Comparison of ENCODE assay signal across 24 cellular contexts in the genomic region with DNA sequence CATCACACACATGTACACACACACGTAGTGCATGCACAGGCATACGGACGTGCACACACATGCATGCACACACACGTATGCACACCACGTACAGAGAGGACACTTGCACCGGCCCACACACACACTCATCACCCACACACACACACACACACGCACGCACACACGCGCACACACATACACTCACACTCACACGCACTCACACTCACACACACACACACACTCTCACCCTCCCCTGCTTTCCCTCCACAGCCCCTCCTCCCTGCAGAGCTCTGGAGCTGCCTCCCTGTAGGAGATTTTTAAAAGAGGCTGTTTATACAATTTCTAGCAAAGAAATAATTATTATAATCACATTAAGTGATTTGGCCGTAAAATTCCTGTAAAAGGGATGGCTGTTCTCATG. TPM values are rescaled to one million over a fixed set of nuclear protein-coding genes. Genes with fewer than 3 reads are reported as not detected.
DNase-seq lines count a peak whose midpoint lies in the region; ATAC-seq and TF ChIP-seq lines count a peak whose summit lies in the region.
"Had no signal": no experiment of that assay in that cellular context is flagged by ENCODE, and none has a peak within 500 bp of the region (broad histone marks: within the 10 kb centered on the region; RNA-seq: fewer than 3 reads in every experiment).

No MANE protein-coding gene starts in this region.

- H3K4me3 ChIP-seq in SK-N-SH (ENCODE audit: low read depth in 2 of 2, low read length in 1 of 2) (no peak overlapping the region), SK-N-MC (peak overlapping the region; percentile 57), mesenchymal stem cell (ENCODE audit: insufficient read depth in 1 of 2, low read depth in 1 of 2, low read length in 2 of 2) (no peak overlapping the region), testis (no peak overlapping the region)
- H3K4me3 ChIP-seq: BLaER1, mucosa of descending colon, PC-9, skin epidermis had no signal

- TF ChIP-seq RAD21 in SK-N-SH (IDR thresholded peaks at IDR 0.05; ENCODE audit: low read length): no peak

- H3F3A ChIP-seq in SK-N-SH (replicated peaks; ENCODE audit: insufficient read depth): no peaks in the 10 kb centered on the region

- peak overlapping the region in 1 of 2 experiments; percentile 56 for H3K14ac ChIP-seq in mesenchymal stem cell (ENCODE audit: low read length in 2 of 2)

- H2AFZ ChIP-seq in SK-N-SH (ENCODE audit: low read depth) (no peak overlapping the region), mesenchymal stem cell (ENCODE audit: low read depth, low read length) (no peak overlapping the region)
- H2AFZ ChIP-seq: PC-9 had no signal

- no peak for TF ChIP-seq EP300 in SK-N-SH (IDR thresholded peaks at IDR 0.05; ENCODE audit: borderline replicate concordance in 1 of 2, low read depth in 1 of 2, low read length in 1 of 2)

- no peak for TF ChIP-seq CTCF in SK-N-SH (IDR thresholded peaks at IDR 0.05)
- TF ChIP-seq CTCF in testis (IDR thresholded peaks at IDR 0.05): no peak

- intact Hi-C loops in testis (cut with DNase I; ENCODE audit: low total_unique reads): no loop called here

- H2BK15ac ChIP-seq in mesenchymal stem cell (ENCODE audit: low read depth, poor library complexity, severe bottlenecking): no peak overlapping the region

- H3K9me3 ChIP-seq in SK-N-SH (no peaks in the 10 kb centered on the region), SK-N-MC (ENCODE audit: low read depth, low read length) (no peaks in the 10 kb centered on the region), mesenchymal stem cell (ENCODE audit: control insufficient read depth, low read length) (no peaks in the 10 kb centered on the region), testis (no peaks in the 10 kb centered on the region)
- H3K9me3 ChIP-seq: BLaER1, mucosa of descending colon had no signal

- H3K27me3 ChIP-seq in SK-N-SH (ENCODE audit: insufficient read depth) (no peaks in the 10 kb centered on the region), mesenchymal stem cell (ENCODE audit: control insufficient read depth in 1 of 2, insufficient read depth in 1 of 2, low read length in 2 of 2) (peaks cover 0 to 7% of the 10 kb centered on the region in 2 experiments), testis (no peaks in the 10 kb centered on the region)
- H3K27me3 ChIP-seq: BLaER1 had no signal

- DNase-seq in SK-N-SH: peak; percentile 50
- no peak for DNase-seq in SK-N-MC (ENCODE audit: low read depth, low spot score)
- DNase-seq in mesenchymal stem cell: peak; percentile 36
- peak; percentile 30 for DNase-seq in testis
- DNase-seq: activated CD4-positive, alpha-beta T cell treated with anti-CD3 and anti-CD28 coated beads for 4 hours; activated naive CD4-positive, alpha-beta T cell treated with Interleukin-2 at 50 U/mL for 16 hours; Calu3; foreskin melanocyte; Karpas-422; NCI-H1105; NCI-H2081 treated with DMSO at 0.1 percent for 48 hours; NCI-H774; PC-9; stimulated activated CD4-positive, alpha-beta T cell treated with anti-CD3 and anti-CD28 coated beads, Interleukin-4, amount 100 ng/mL, for 4 hours had no signal

- H4K91ac ChIP-seq in mesenchymal stem cell (ENCODE audit: low read length): no peak overlapping the region

- H4K20me1 ChIP-seq in SK-N-SH (ENCODE audit: insufficient read depth): no peaks in the 10 kb centered on the region
- H4K20me1 ChIP-seq: BLaER1 had no signal

- H3K4ac ChIP-seq in mesenchymal stem cell (ENCODE audit: low read depth in 1 of 2, low read length in 2 of 2): no peak overlapping the region

- POLR2A ChIA-PET in SK-N-SH (lab: Yijun Ruan, JAX): interaction anchor here (0.8 kb wide), 1 partner anchor 11 kb away, joined by 3 read pairs; no protein-coding TSS in a partner anchor

- H3K79me1 ChIP-seq in mesenchymal stem cell (replicated peaks; ENCODE audit: low read length, poor library complexity, severe bottlenecking): no peaks in the 10 kb centered on the region

- H3K79me2 ChIP-seq in SK-N-SH (ENCODE audit: insufficient read depth): no peaks in the 10 kb centered on the region

- CTCF ChIA-PET in SK-N-SH (lab: Yijun Ruan, JAX): interaction anchor here (1.0 kb wide), 1 partner anchor 48 kb away, joined by 3 read pairs; no protein-coding TSS in a partner anchor

- H3K36me3 ChIP-seq in SK-N-SH (replicated peaks in 1 of 2; ENCODE audit: control insufficient read depth in 1 of 2, insufficient read depth in 2 of 2, low read length in 1 of 2): no peaks in the 10 kb centered on the region
- no peaks in the 10 kb centered on the region for H3K36me3 ChIP-seq in SK-N-MC (ENCODE audit: insufficient read depth, low read length)
- no peaks in the 10 kb centered on the region for H3K36me3 ChIP-seq in mesenchymal stem cell (ENCODE audit: control insufficient read depth in 1 of 2, insufficient read depth in 2 of 2, low read depth in 1 of 2, low read length in 2 of 2)
- H3K36me3 ChIP-seq in testis (ENCODE audit: low read depth, missing control alignments): no peaks in the 10 kb centered on the region
- H3K36me3 ChIP-seq: BLaER1 had no signal

- H2BK5ac ChIP-seq in mesenchymal stem cell (ENCODE audit: low read depth, low read length, poor library complexity, severe bottlenecking): no peak overlapping the region

- 69% methylated on average over 12 of the region's 12 CpGs for WGBS in SK-N-SH (ENCODE audit: low lambda C conversion rate)
- 49% methylated on average over 11 of the region's 12 CpGs for WGBS in mesenchymal stem cell
- WGBS in testis, 2 donors: 40% methylated on average over 10 to 12 of the region's 12 CpGs

- peaks cover 0 to 44% of the 10 kb centered on the region in 2 experiments; a peak in 1 of 4 replicates for H3K4me1 ChIP-seq in SK-N-SH (ENCODE audit: control insufficient read depth in 1 of 2, insufficient read depth in 2 of 2, low read depth in 1 of 2, low read length in 1 of 2)
- H3K4me1 ChIP-seq in mesenchymal stem cell (ENCODE audit: control insufficient read depth, insufficient read depth, low read depth, low read length): peaks cover 6% of the 10 kb centered on the region
- peaks cover 52% of the 10 kb centered on the region for H3K4me1 ChIP-seq in testis

- H4K8ac ChIP-seq in mesenchymal stem cell (ENCODE audit: low read length): no peak overlapping the region

- no peak for TF ChIP-seq POLR2A in testis (IDR thresholded peaks at IDR 0.05)

- no peak overlapping the region for H2AK5ac ChIP-seq in mesenchymal stem cell (ENCODE audit: low read length, severe bottlenecking)

- no peaks in the 10 kb centered on the region for H3K9me2 ChIP-seq in SK-N-SH

- H3K9ac ChIP-seq in SK-N-SH (no peak overlapping the region), SK-N-MC (ENCODE audit: insufficient read length) (no peak overlapping the region), mesenchymal stem cell (ENCODE audit: low read length) (peak overlapping the region; percentile 59)
- H3K9ac ChIP-seq: BLaER1 had no signal

- ATAC-seq in SK-N-SH treated with all-trans-retinoic acid at 6 μM for 48 hours (no peak), HG03135 (IDR thresholded peaks at IDR 0.05; ENCODE audit: unreplicated experiment) (no peak), HG03108 (IDR thresholded peaks at IDR 0.05; ENCODE audit: unreplicated experiment) (no peak), HG02840 (IDR thresholded peaks at IDR 0.05; ENCODE audit: low FRiP score, unreplicated experiment) (no peak)
- ATAC-seq: HCT116 had no signal

- no peak overlapping the region for H3K27ac ChIP-seq in SK-N-SH (ENCODE audit: low read depth in 2 of 2, low read length in 1 of 2)
- H3K27ac ChIP-seq in SK-N-MC: peak overlapping the region; percentile 83
- no peak overlapping the region for H3K27ac ChIP-seq in mesenchymal stem cell (ENCODE audit: low read length, poor library complexity, severe bottlenecking)
- peak overlapping the region; percentile 32 to 84 for H3K27ac ChIP-seq in testis
- H3K27ac ChIP-seq: PC-9 had no signal

- peak overlapping the region in 1 of 2 experiments; percentile 69 for H3K18ac ChIP-seq in mesenchymal stem cell (ENCODE audit: low read depth in 1 of 2, low read length in 2 of 2)

- H2BK12ac ChIP-seq in mesenchymal stem cell (ENCODE audit: low read length in 2 of 2): no peak overlapping the region

- no peak overlapping the region for H3K4me2 ChIP-seq in SK-N-SH
- no peak overlapping the region for H3K4me2 ChIP-seq in mesenchymal stem cell (ENCODE audit: low read length, poor library complexity, severe bottlenecking)
- H3K4me2 ChIP-seq: PC-9 had no signal

- no peak overlapping the region for H3K23ac ChIP-seq in mesenchymal stem cell (ENCODE audit: low read length in 2 of 2)

- no peak overlapping the region for H2BK120ac ChIP-seq in mesenchymal stem cell (ENCODE audit: low read depth, low read length)

TF ChIP-seq in SK-N-SH, 30 proteins besides CTCF, POLR2A, EP300 and RAD21 (continues in another document):
- TF ChIP-seq RCOR1 (IDR thresholded peaks at IDR 0.05; ENCODE audit: low read length) (no peak), FOSL2 (IDR thresholded peaks at IDR 0.05; ENCODE audit: borderline replicate concordance, low read depth) (no peak), FOXJ3 (CRISPR knock-in tag; IDR thresholded peaks at IDR 0.05) (no peak), MXI1 (IDR thresholded peaks at IDR 0.05; ENCODE audit: low read depth, low read length) (no peak), TEAD4 (IDR thresholded peaks at IDR 0.05; ENCODE audit: borderline replicate concordance, insufficient read depth) (no peak), SMC3 (IDR thresholded peaks at IDR 0.05; ENCODE audit: low read depth, low read length) (no peak)

TF ChIP-seq in SK-N-SH treated with all-trans-retinoic acid at 6 μM for 48 hours, 23 proteins besides CTCF, POLR2A, EP300 and RAD21:
- TF ChIP-seq GLIS3 (CRISPR knock-in tag; IDR thresholded peaks at IDR 0.05): no peak
- TF ChIP-seq ZFP3 (CRISPR knock-in tag; IDR thresholded peaks at IDR 0.05): no peak
TF ChIP-seq in SK-N-SH treated with all-trans-retinoic acid at 6 μM for 48 hours: peak in this region for 0.

RNA-seq across cellular contexts. Expression of a gene that starts 36.5 kb away (rescaled TPM):
- 0.03 TPM in 2 replicates for polyA plus RNA-seq in SK-N-SH (2012; rRNA removed)
- 0.05 and 0.09 TPM in 2 replicates for polyA plus RNA-seq in SK-N-SH (2012; cell fraction: cytosol; rRNA removed)
- 0.12 and 0.26 TPM in 2 replicates for polyA plus RNA-seq in SK-N-SH (2012; cell fraction: nucleus; rRNA removed)
- 3.7 TPM for polyA plus RNA-seq in mesenchymal stem cell (2013, experiment 1 of 2)
- 3.7 TPM for polyA plus RNA-seq in mesenchymal stem cell (2013, experiment 2 of 2)
- total RNA-seq in testis: 100 to 1,000 TPM in 1 of 2 donors, 10 to 100 TPM in 1; 82.7 to 107 TPM
- 15.8 TPM for polyA plus RNA-seq in testis (ENCODE audit: insufficient read depth, low read depth, low replicate concordance)

RNA-seq across cellular contexts. Expression of a gene that starts 55.7 kb away (rescaled TPM):
- polyA plus RNA-seq in SK-N-SH (2012; rRNA removed) (not detected in 2 replicates), testis (ENCODE audit: insufficient read depth, low read depth, low replicate concordance) (0.51 TPM)
- not detected in 2 replicates for polyA plus RNA-seq in SK-N-SH (2012; cell fraction: cytosol; rRNA removed)
- polyA plus RNA-seq in SK-N-SH (2012; cell fraction: nucleus; rRNA removed): 0.01 and 0.06 TPM in 2 replicates
- not detected for polyA plus RNA-seq in mesenchymal stem cell (2013, experiment 1 of 2)
- not detected for polyA plus RNA-seq in mesenchymal stem cell (2013, experiment 2 of 2)
- total RNA-seq in testis: under 1 TPM; 0.43 to 0.55 TPM
- total RNA-seq: Calu3, endothelial cell of umbilical vein, PC-9, subcutaneous adipose tissue had no signal
- polyA plus RNA-seq: endothelial cell of umbilical vein had no signal

Comparison
In these comparisons a context has a peak if more than half of its experiments do, and no peak if none do; other contexts are left out.
1. H3K27ac ChIP-seq: peak in SK-N-MC (single experiment) and testis (2 of 2); none in SK-N-SH (0 of 2) and mesenchymal stem cell (single experiment).
2. RNA of a gene that starts 36.5 kb away (polyA plus RNA-seq): 15.8 TPM in testis (single experiment); 0.03 to 0.26 TPM in SK-N-SH; every median in the first group is over 10 times any median in the second.